Comparison of ENCODE assay signal across 20 cellular contexts in the genomic region with DNA sequence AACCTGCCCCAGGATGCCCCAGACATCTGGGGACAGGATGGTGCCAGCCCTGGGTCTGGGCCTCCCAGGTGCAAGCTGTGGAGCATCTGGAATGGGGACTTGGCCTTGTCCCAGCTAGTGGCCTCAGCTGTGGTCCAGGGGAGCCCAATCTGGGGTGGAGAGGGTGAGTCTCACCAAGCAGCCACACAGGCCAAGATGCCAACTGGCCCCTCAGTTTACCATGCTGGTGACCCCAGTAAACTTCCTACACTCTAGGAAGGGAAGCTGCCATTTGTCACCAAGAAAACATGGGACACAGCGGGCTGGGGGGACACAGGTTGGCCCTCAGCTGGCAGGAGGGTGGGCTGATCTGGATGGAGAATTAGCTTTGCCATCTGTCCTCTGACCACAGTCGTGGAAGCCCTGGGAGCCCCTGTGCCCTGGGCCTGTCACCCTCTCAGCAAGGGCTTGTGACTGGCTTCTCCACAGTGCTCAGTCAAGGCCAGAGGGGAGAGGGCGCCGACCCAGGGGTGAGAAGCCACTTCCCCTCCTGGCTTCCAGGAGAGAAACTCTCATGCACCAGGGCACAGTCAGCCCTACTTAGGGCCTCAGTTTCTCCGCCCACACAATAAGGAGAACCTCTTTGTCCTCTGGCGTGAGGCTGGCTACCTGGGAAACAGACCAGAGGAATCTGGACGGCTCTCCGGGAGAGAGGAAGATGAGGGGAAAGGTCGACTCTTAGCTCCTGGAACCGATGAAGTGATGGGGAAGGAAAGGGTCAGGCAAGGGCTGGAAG.
A peak's percentile ranks its signal among the peaks of the same experiment; 100 is the strongest.
DNase-seq lines count a peak whose midpoint lies in the region; TF ChIP-seq lines count a peak whose summit lies in the region.
"Had no signal": no experiment of that assay in that cellular context is flagged by ENCODE, and none has a peak within 500 bp of the region (broad histone marks: within the 10 kb centered on the region; RNA-seq: fewer than 3 reads in every experiment).

No MANE protein-coding gene starts in this region.

- H3K27me3 Mint-ChIP-seq in activated T-cell treated with anti-CD3 and anti-CD28 coated beads, Interleukin-2, amount 50 U/mL, for 24 hours, result no peaks in the 10 kb centered on the region
- no peaks in the 10 kb centered on the region for H3K27me3 Mint-ChIP-seq in CD14-positive monocyte (ENCODE audit: low read depth in 3 of 3)
- no peaks in the 10 kb centered on the region for H3K27me3 Mint-ChIP-seq in CD8-positive, alpha-beta memory T cell

- no TSS peak for BruUV-seq in PC-9 (replicated peaks; lab: Mats Ljungman, UMichigan)

- no peak overlapping the region for H2AFZ ChIP-seq in PC-9

- H3K4me1 ChIP-seq in esophagus squamous epithelium (peaks cover 5 to 47% (median 8%) of the 10 kb centered on the region in 3 donors), sigmoid colon (no peaks in the 10 kb centered on the region), PC-9 (replicated peaks; ENCODE audit: insufficient read depth) (peaks cover 4% of the 10 kb centered on the region; the same call in 1 of the 2 replicates)
- H3K4me1 ChIP-seq in CD8-positive, alpha-beta memory T cell (ENCODE audit: insufficient read depth, low read length), result peaks cover 6% of the 10 kb centered on the region
- H3K4me1 ChIP-seq: BE2C had no signal

- peaks cover 9% of the 10 kb centered on the region; the same call in 1 of the 2 replicates for H3F3A ChIP-seq in PC-9 (ENCODE audit: insufficient read depth, low read depth)

- H3K79me2 ChIP-seq in PC-9 (ENCODE audit: low read depth), result no peaks in the 10 kb centered on the region

- peaks cover 0 to 17% (median 0%) of the 10 kb centered on the region in 4 donors for H3K27me3 ChIP-seq in esophagus squamous epithelium
- peaks cover 4 to 44% (median 26%) of the 10 kb centered on the region in 3 donors for H3K27me3 ChIP-seq in sigmoid colon
- no peaks in the 10 kb centered on the region for H3K27me3 ChIP-seq in PC-9 (ENCODE audit: insufficient read depth, low read depth)
- H3K27me3 ChIP-seq in CD8-positive, alpha-beta memory T cell (ENCODE audit: insufficient read depth, low read length, poor library complexity, severe bottlenecking), result no peaks in the 10 kb centered on the region
- H3K27me3 ChIP-seq: BE2C had no signal

- H3K36me3 ChIP-seq in esophagus squamous epithelium (peaks cover 5 to 73% (median 17%) of the 10 kb centered on the region in 3 donors), sigmoid colon (peaks cover 9 to 51% (median 25%) of the 10 kb centered on the region in 4 donors), PC-9 (ENCODE audit: low read depth) (peaks cover 5% of the 10 kb centered on the region; the same call in 1 of the 2 replicates)
- peaks cover 10% of the 10 kb centered on the region for H3K36me3 ChIP-seq in CD8-positive, alpha-beta memory T cell (ENCODE audit: insufficient read depth, low read length)
- H3K36me3 ChIP-seq: BE2C had no signal

- peak overlapping the region; percentile 10 for H3K27ac Mint-ChIP-seq in activated T-cell treated with anti-CD3 and anti-CD28 coated beads, Interleukin-2, amount 50 U/mL, for 24 hours
- H3K27ac Mint-ChIP-seq in CD14-positive monocyte, result peak overlapping the region in 1 of 7 donors; percentile 6
- no peak overlapping the region for H3K27ac Mint-ChIP-seq in CD8-positive, alpha-beta memory T cell
- H3K27ac Mint-ChIP-seq: HFFc6 had no signal

- CTCF ChIA-PET in RWPE1 (lab: Yijun Ruan, JAX) (no interaction called here), PC-9 (lab: Charles Lee) (no interaction called here)
- CTCF ChIA-PET in CD8-positive, alpha-beta memory T cell (lab: Charles Lee), result no interaction called here

- no peak for TF ChIP-seq EP300 in sigmoid colon (IDR thresholded peaks at IDR 0.05)

- TF ChIP-seq CTCF in RWPE1 (conservative IDR thresholded peaks at IDR 0.05; ENCODE audit: low read depth) (no peak), esophagus squamous epithelium (IDR thresholded peaks at IDR 0.05) (no peak), sigmoid colon (IDR thresholded peaks at IDR 0.05) (no peak), CD14-positive monocyte (IDR thresholded peaks at IDR 0.05) (no peak), PC-9 (conservative IDR thresholded peaks at IDR 0.05) (no peak)

- H3K4me3 ChIP-seq in esophagus squamous epithelium (no peak overlapping the region), sigmoid colon (no peak overlapping the region), PC-9 (no peak overlapping the region)
- no peak overlapping the region for H3K4me3 ChIP-seq in CD8-positive, alpha-beta memory T cell (ENCODE audit: low read length)

- H3K27ac ChIP-seq in RWPE1 (peak overlapping the region; percentile 86), esophagus squamous epithelium (peak overlapping the region; percentile 39 to 83 (median 72)), sigmoid colon (no peak overlapping the region), PC-9 (no peak overlapping the region)
- no peak overlapping the region for H3K27ac ChIP-seq in CD8-positive, alpha-beta memory T cell (ENCODE audit: low read depth, low read length)

- POLR2A ChIA-PET in RWPE1 (lab: Yijun Ruan, JAX; ENCODE audit: low non-redundant PET) (no interaction called here), PC-9 (lab: Charles Lee; ENCODE audit: unreplicated experiment) (no interaction called here)
- POLR2A ChIA-PET in CD8-positive, alpha-beta memory T cell (lab: Charles Lee), result no interaction called here

- H3K9me2 ChIP-seq in PC-9 (ENCODE audit: insufficient read depth), result no peaks in the 10 kb centered on the region

- H3K4me2 ChIP-seq in PC-9, result no peak overlapping the region

- peaks cover 47% of the 10 kb centered on the region for H3K36me3 Mint-ChIP-seq in activated T-cell treated with anti-CD3 and anti-CD28 coated beads, Interleukin-2, amount 50 U/mL, for 24 hours (ENCODE audit: low read depth)
- peaks cover 56 to 86% of the 10 kb centered on the region in 2 donors for H3K36me3 Mint-ChIP-seq in CD14-positive monocyte
- H3K36me3 Mint-ChIP-seq in CD8-positive, alpha-beta memory T cell, result peaks cover 2 to 59% (median 4%) of the 10 kb centered on the region in 3 donors

- TF ChIP-seq POLR2A in esophagus squamous epithelium (IDR thresholded peaks at IDR 0.05), result no peak
- TF ChIP-seq POLR2A in sigmoid colon (IDR thresholded peaks at IDR 0.05), result no peak

- DNase-seq in activated T-cell treated with anti-CD3 and anti-CD28 coated beads, Interleukin-2, amount 50 U/mL, for 24 hours, result peak; percentile 11
- no peak for DNase-seq in activated T-cell treated with anti-CD3 and anti-CD28 coated beads, Interleukin-2, amount 50 U/mL, for 1 hour
- DNase-seq in RWPE1 (ENCODE audit: low spot score), result no peak
- no peak for DNase-seq in esophagus squamous epithelium (lab: John Stamatoyannopoulos, UW)
- DNase-seq in sigmoid colon, result peak; percentile 59
- no peak for DNase-seq in CD14-positive monocyte (ENCODE audit: low spot score)
- DNase-seq in PC-9, result no peak
- DNase-seq in CD8-positive, alpha-beta memory T cell, result no peak
- DNase-seq: 8988T; BE2C; DMS 273 treated with DMSO at 0.1 percent for 48 hours; GF-D8; HFFc6; KBM-7; NCI-H1436; NCI-H2029; NCI-H2171; NCI-H446 treated with DMSO at 0.1 percent for 48 hours; NK-92 treated with Interleukin-12 subunit alpha and Interleukin-12 subunit beta, amount 100 ng/mL, for 24 hours; OCI-M1 had no signal

- intact Hi-C loops in esophagus squamous epithelium (cut with DNase I), result no loop called here
- intact Hi-C loops in sigmoid colon (cut with DNase I), result no loop called here
- intact Hi-C loops in CD14-positive monocyte (cut with micrococcal nuclease), result no loop called here
- intact Hi-C loops in PC-9 (cut with micrococcal nuclease; ENCODE audit: unreplicated experiment), result no loop called here

- no peaks in the 10 kb centered on the region for H3K9me3 ChIP-seq in esophagus squamous epithelium
- no peaks in the 10 kb centered on the region for H3K9me3 ChIP-seq in sigmoid colon
- no peaks in the 10 kb centered on the region for H3K9me3 ChIP-seq in PC-9 (ENCODE audit: insufficient read depth, low read depth)
- H3K9me3 ChIP-seq in CD8-positive, alpha-beta memory T cell (ENCODE audit: low read length), result no peaks in the 10 kb centered on the region
- H3K9me3 ChIP-seq: BE2C had no signal

- H4K20me1 ChIP-seq in PC-9 (ENCODE audit: insufficient read depth), result no peaks in the 10 kb centered on the region

- peaks cover 11% of the 10 kb centered on the region for H3K4me1 Mint-ChIP-seq in activated T-cell treated with anti-CD3 and anti-CD28 coated beads, Interleukin-2, amount 50 U/mL, for 24 hours (ENCODE audit: low read depth)
- peaks cover 13% of the 10 kb centered on the region for H3K4me1 Mint-ChIP-seq in CD14-positive monocyte
- H3K4me1 Mint-ChIP-seq in CD8-positive, alpha-beta memory T cell, result peaks cover 11 to 16% (median 15%) of the 10 kb centered on the region in 3 donors

- H3K4me3 Mint-ChIP-seq in activated T-cell treated with anti-CD3 and anti-CD28 coated beads, Interleukin-2, amount 50 U/mL, for 24 hours, result no peak overlapping the region
- H3K4me3 Mint-ChIP-seq in CD14-positive monocyte, result no peak overlapping the region
- no peak overlapping the region for H3K4me3 Mint-ChIP-seq in CD8-positive, alpha-beta memory T cell
- H3K4me3 Mint-ChIP-seq: HFFc6 had no signal

- no peaks in the 10 kb centered on the region for H3K9me3 Mint-ChIP-seq in activated T-cell treated with anti-CD3 and anti-CD28 coated beads, Interleukin-2, amount 50 U/mL, for 24 hours
- no peaks in the 10 kb centered on the region for H3K9me3 Mint-ChIP-seq in CD14-positive monocyte
- peaks cover 0 to 1% (median 0%) of the 10 kb centered on the region in 5 donors for H3K9me3 Mint-ChIP-seq in CD8-positive, alpha-beta memory T cell
- H3K9me3 Mint-ChIP-seq: HFFc6 had no signal

- 75 to 76% methylated on average over 3 to 4 of the region's 10 CpGs for WGBS in esophagus squamous epithelium, 2 donors
- WGBS in sigmoid colon, 2 donors, result 88 to 92% methylated on average over 10 of the region's 10 CpGs

Comparison
In these comparisons a context has a peak if more than half of its experiments do, and no peak if none do; other contexts are left out.
1. DNase-seq: peak in activated T-cell treated with anti-CD3 and anti-CD28 coated beads, Interleukin-2, amount 50 U/mL, for 24 hours (single experiment) and sigmoid colon (single experiment); none in activated T-cell treated with anti-CD3 and anti-CD28 coated beads, Interleukin-2, amount 50 U/mL, for 1 hour (single experiment), RWPE1 (single experiment), esophagus squamous epithelium (single experiment), CD14-positive monocyte (single experiment), PC-9 (0 of 2) and CD8-positive, alpha-beta memory T cell (0 of 5).
2. H3K27ac ChIP-seq: peak in RWPE1 (single experiment) and esophagus squamous epithelium (4 of 4); none in sigmoid colon (0 of 4), PC-9 (single experiment) and CD8-positive, alpha-beta memory T cell (single experiment).